In genomic region chr5:483434-484184, GRCh38 we compare ENCODE assay signal across 20 cellular contexts.
"Had no signal": no experiment of that assay in that cellular context is flagged by ENCODE, and none has a peak within 500 bp of the region (broad histone marks: within the 10 kb centered on the region; RNA-seq: fewer than 3 reads in every experiment).

No MANE protein-coding gene starts in this region.

- H3K4me3 Mint-ChIP-seq: activated naive CD8-positive, alpha-beta T cell treated with anti-CD3 and anti-CD28 coated beads, Interleukin-2, amount 10 ng/mL, durations not matched to agents 7 days and 5 days; T-helper 17 cell; WTC11 had no signal

- ATAC-seq: T-helper 17 cell, WTC11 had no signal

- H3K27ac ChIP-seq: adrenal gland had no signal

- H3K4me3 ChIP-seq: adrenal gland had no signal

- DNase-seq: activated CD4-positive, alpha-beta T cell treated with anti-CD3 and anti-CD28 coated beads for 48 hours; activated CD4-positive, alpha-beta T cell treated with anti-CD3 and anti-CD28 coated beads, Interleukin-2, amount 50 U/mL, for 4 hours; activated CD4-positive, CD25-positive, alpha-beta regulatory T cell treated with anti-CD3 and anti-CD28 coated beads, Interleukin-2, amount 50 U/mL, for 72 hours; activated naive CD4-positive, alpha-beta T cell treated with anti-CD3 and anti-CD28 coated beads, Interleukin-2, amount 50 U/mL, for 16 hours; activated naive CD8-positive, alpha-beta T cell treated with anti-CD3 and anti-CD28 coated beads, Interleukin-2, amount 10 ng/mL, durations not matched to agents 7 days and 5 days; adrenal gland; anterior cingulate cortex; cerebellar nuclear complex; Kasumi-1; KBM-7; NCI-H1092 treated with DMSO at 0.1 percent for 48 hours; NCI-H1417 treated with DMSO at 0.1 percent for 48 hours; NCI-H1694; NCI-H2029; NCI-H510A treated with DMSO at 0.1 percent for 48 hours; NCI-H69; SIG-M5; T-helper 17 cell; T-helper 9 cell had no signal

- H3K4me1 Mint-ChIP-seq: activated naive CD8-positive, alpha-beta T cell treated with anti-CD3 and anti-CD28 coated beads, Interleukin-2, amount 10 ng/mL, durations not matched to agents 7 days and 5 days; T-helper 17 cell; WTC11 had no signal

- H3K36me3 ChIP-seq: adrenal gland had no signal

- H3K9me3 ChIP-seq: adrenal gland had no signal

- H3K9me3 Mint-ChIP-seq: activated naive CD8-positive, alpha-beta T cell treated with anti-CD3 and anti-CD28 coated beads, Interleukin-2, amount 10 ng/mL, durations not matched to agents 7 days and 5 days; WTC11 had no signal

- H3K27ac Mint-ChIP-seq: activated naive CD8-positive, alpha-beta T cell treated with anti-CD3 and anti-CD28 coated beads, Interleukin-2, amount 10 ng/mL, durations not matched to agents 7 days and 5 days; T-helper 17 cell; WTC11 had no signal

- H3K27me3 Mint-ChIP-seq: activated naive CD8-positive, alpha-beta T cell treated with anti-CD3 and anti-CD28 coated beads, Interleukin-2, amount 10 ng/mL, durations not matched to agents 7 days and 5 days had no signal

- H3K36me3 Mint-ChIP-seq: activated naive CD8-positive, alpha-beta T cell treated with anti-CD3 and anti-CD28 coated beads, Interleukin-2, amount 10 ng/mL, durations not matched to agents 7 days and 5 days; WTC11 had no signal

- H3K4me1 ChIP-seq: adrenal gland had no signal
